In genomic region chr1:30148676-30149075, GRCh38 we compare ENCODE assay signal across 26 cellular contexts.
"Had no signal": no experiment of that assay in that cellular context is flagged by ENCODE, and none has a peak within 500 bp of the region (broad histone marks: within the 10 kb centered on the region; RNA-seq: fewer than 3 reads in every experiment).

No MANE protein-coding gene starts in this region.

- H3K9me3 ChIP-seq: neutrophil, testis, thyroid gland, transverse colon, upper lobe of right lung had no signal

- H3K4me1 ChIP-seq: left ventricle myocardium inferior, neural progenitor cell, stomach, testis, thyroid gland, transverse colon, upper lobe of right lung had no signal

- ATAC-seq: natural killer cell; right cardiac atrium; sciatic nerve; stimulated activated naive B cell treated with anti-CD40 and anti-IgM and Interleukin-4, amounts not matched to agents 10 μg/mL and 1 μg/mL and 100 μg/mL, for 72 hours; stimulated activated naive CD8-positive, alpha-beta T cell treated with anti-CD3 and anti-CD28 coated beads, Interleukin-15, Interleukin-2, amounts not matched to agents 100 U/mL and 50 U/mL, for 24 hours; upper lobe of right lung had no signal

- H3K27ac ChIP-seq: left ventricle myocardium inferior, neural progenitor cell, neutrophil, ovary, skin epidermis, stomach, testis, thyroid gland, transverse colon, upper lobe of right lung had no signal

- H3K4me3 ChIP-seq: left ventricle myocardium inferior, lung, neural progenitor cell, ovary, skin epidermis, stomach, testis, thyroid gland, transverse colon, upper lobe of right lung had no signal

- H3K36me3 ChIP-seq: left ventricle myocardium inferior, neural progenitor cell, neutrophil, ovary, stomach, thyroid gland, transverse colon, upper lobe of right lung had no signal

- DNase-seq: hypothalamus; immature natural killer cell; left ventricle myocardium inferior; mesendoderm; naive B cell; natural killer cell; nephron progenitor cell; occipital lobe; ovary; right cardiac atrium; stimulated activated CD4-positive, alpha-beta T cell treated with anti-CD3 and anti-CD28 coated beads, Interleukin-12 subunit alpha, Interleukin-12 subunit beta, amount 100 ng/mL, for 4 hours; stimulated activated CD4-positive, alpha-beta T cell treated with anti-CD3 and anti-CD28 coated beads, Interleukin-15, amount 100 ng/mL, for 24 hours; stimulated activated CD4-positive, alpha-beta T cell treated with anti-CD3 and anti-CD28 coated beads, Interleukin-2, amount 100 ng/mL, for 24 hours; stimulated activated CD4-positive, alpha-beta T cell treated with anti-CD3 and anti-CD28 coated beads, Interleukin-4, amount 100 ng/mL, for 1 hour; stimulated activated naive B cell treated with anti-CD40 and anti-IgM and Interleukin-4, amounts not matched to agents 10 μg/mL and 1 μg/mL and 100 μg/mL, for 72 hours; stimulated activated naive CD8-positive, alpha-beta T cell treated with anti-CD3 and anti-CD28 coated beads, Interleukin-15, Interleukin-2, amounts not matched to agents 100 U/mL and 50 U/mL, for 24 hours; stomach; testis; thyroid gland; transverse colon; upper lobe of right lung had no signal

- H3K27me3 ChIP-seq: neural progenitor cell, ovary, testis, thyroid gland had no signal
